In genomic region chr6:166752097-166752496, GRCh38 we compare ENCODE assay signal across 11 cellular contexts.
DNase-seq lines count a peak whose midpoint lies in the region; ATAC-seq and TF ChIP-seq lines count a peak whose summit lies in the region.
"Had no signal": no experiment of that assay in that cellular context is flagged by ENCODE, and none has a peak within 500 bp of the region (broad histone marks: within the 10 kb centered on the region; RNA-seq: fewer than 3 reads in every experiment).

No MANE protein-coding gene starts in this region.

- intact Hi-C loops in activated CD8-positive, alpha-beta T cell treated with anti-CD3 and anti-CD28 coated beads for 36 hours (cut with micrococcal nuclease), result no loop called here

- no peaks in the 10 kb centered on the region for H3K36me3 Mint-ChIP-seq in immature natural killer cell
- H3K36me3 Mint-ChIP-seq in activated CD8-positive, alpha-beta T cell treated with anti-CD3 and anti-CD28 coated beads for 36 hours (ENCODE audit: low read depth), result no peaks in the 10 kb centered on the region

- no peak for TF ChIP-seq CTCF in activated CD8-positive, alpha-beta T cell treated with anti-CD3 and anti-CD28 coated beads for 36 hours (IDR thresholded peaks at IDR 0.05)

- peak overlapping the region in 1 of 6 donors; percentile 67 for H3K27ac Mint-ChIP-seq in immature natural killer cell
- H3K27ac Mint-ChIP-seq in activated CD8-positive, alpha-beta T cell treated with anti-CD3 and anti-CD28 coated beads for 36 hours, result no peak overlapping the region
- H3K27ac Mint-ChIP-seq: activated T-helper 17 cell treated with anti-CD3 and anti-CD28 coated beads, Interleukin-2, amount 50 U/mL, for 72 hours had no signal

- peaks cover 5 to 33% of the 10 kb centered on the region in 2 donors for H3K4me1 Mint-ChIP-seq in immature natural killer cell
- H3K4me1 Mint-ChIP-seq in activated CD8-positive, alpha-beta T cell treated with anti-CD3 and anti-CD28 coated beads for 36 hours (ENCODE audit: low read depth), result peaks cover 7% of the 10 kb centered on the region

- H3K4me3 Mint-ChIP-seq in immature natural killer cell, result peak overlapping the region in 1 of 5 donors; percentile 34
- H3K4me3 Mint-ChIP-seq in activated CD8-positive, alpha-beta T cell treated with anti-CD3 and anti-CD28 coated beads for 36 hours, result no peak overlapping the region
- H3K4me3 Mint-ChIP-seq: activated T-helper 17 cell treated with anti-CD3 and anti-CD28 coated beads, Interleukin-2, amount 50 U/mL, for 72 hours; central memory CD8-positive, alpha-beta T cell had no signal

- CTCF ChIA-PET in activated CD8-positive, alpha-beta T cell treated with anti-CD3 and anti-CD28 coated beads for 36 hours (lab: Charles Lee), result no interaction called here

- peaks cover 0 to 5% (median 2%) of the 10 kb centered on the region in 3 donors for H3K27me3 Mint-ChIP-seq in immature natural killer cell (ENCODE audit: low read depth in 3 of 3)
- H3K27me3 Mint-ChIP-seq in activated CD8-positive, alpha-beta T cell treated with anti-CD3 and anti-CD28 coated beads for 36 hours, result peaks cover 4% of the 10 kb centered on the region

- peak; percentile 34 to 62 (median 42) for DNase-seq in immature natural killer cell
- no peak for DNase-seq in cerebellum (ENCODE audit: low spot score)
- DNase-seq in SKM-1 (lab: John Stamatoyannopoulos, UW; ENCODE audit: unreplicated experiment), result no peak
- no peak for DNase-seq in NCI-H526 (lab: John Stamatoyannopoulos, UW)
- DNase-seq in activated CD8-positive, alpha-beta T cell treated with anti-CD3 and anti-CD28 coated beads for 36 hours, result no peak
- DNase-seq: NCI-H2171 treated with DMSO at 0.1 percent for 48 hours had no signal

- ATAC-seq in GM18867 (IDR thresholded peaks at IDR 0.05; ENCODE audit: unreplicated experiment) (peak; percentile 83), GM21526 (IDR thresholded peaks at IDR 0.05; ENCODE audit: low FRiP score, unreplicated experiment) (peak; percentile 65), HG03066 (IDR thresholded peaks at IDR 0.05; ENCODE audit: low read depth, unreplicated experiment) (peak; percentile 95)
- no peak for ATAC-seq in activated CD8-positive, alpha-beta T cell treated with anti-CD3 and anti-CD28 coated beads for 36 hours
- ATAC-seq: activated T-helper 17 cell treated with anti-CD3 and anti-CD28 coated beads, Interleukin-2, amount 50 U/mL, for 72 hours had no signal

- no peaks in the 10 kb centered on the region for H3K9me3 Mint-ChIP-seq in immature natural killer cell
- H3K9me3 Mint-ChIP-seq in activated CD8-positive, alpha-beta T cell treated with anti-CD3 and anti-CD28 coated beads for 36 hours, result no peaks in the 10 kb centered on the region
- H3K9me3 Mint-ChIP-seq: activated T-helper 17 cell treated with anti-CD3 and anti-CD28 coated beads, Interleukin-2, amount 50 U/mL, for 72 hours; central memory CD8-positive, alpha-beta T cell had no signal

- POLR2A ChIA-PET in activated CD8-positive, alpha-beta T cell treated with anti-CD3 and anti-CD28 coated beads for 36 hours (lab: Charles Lee), result no interaction called here

Comparison
In these comparisons a context has a peak if more than half of its experiments do, and no peak if none do; other contexts are left out.
1. DNase-seq: peak in immature natural killer cell (3 of 3); none in cerebellum (single experiment), SKM-1 (single experiment), NCI-H526 (0 of 2) and activated CD8-positive, alpha-beta T cell treated with anti-CD3 and anti-CD28 coated beads for 36 hours (single experiment).